19 cellular contexts compared by ENCODE assay signal in the genomic region with DNA sequence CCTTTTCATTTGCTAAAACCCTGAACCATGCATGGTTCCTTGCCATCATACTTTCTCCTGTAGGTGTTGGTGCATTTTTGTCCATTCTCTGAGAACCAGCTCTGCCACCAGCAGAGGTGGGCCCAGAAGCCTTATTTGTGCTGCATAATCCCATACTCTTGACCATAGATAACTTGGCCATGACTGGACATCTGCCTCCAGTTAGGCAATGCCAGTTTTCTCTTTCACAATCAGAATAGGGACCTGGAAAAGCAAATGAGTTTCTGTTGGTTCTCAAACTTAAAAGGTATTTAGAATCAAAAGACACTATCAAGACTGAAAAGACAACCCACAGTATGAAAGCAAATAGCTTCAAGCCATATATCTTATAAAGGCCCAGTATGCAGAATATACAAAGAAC.
DNase-seq lines count a peak whose midpoint lies in the region; ATAC-seq, FAIRE-seq and TF ChIP-seq lines count a peak whose summit lies in the region.
"Had no signal": no experiment of that assay in that cellular context is flagged by ENCODE, and none has a peak within 500 bp of the region (broad histone marks: within the 10 kb centered on the region; RNA-seq: fewer than 3 reads in every experiment).

No MANE protein-coding gene starts in this region.

- H3K4me3 Mint-ChIP-seq in neural crest cell: no peak overlapping the region
- H3K4me3 Mint-ChIP-seq: CD4-positive, alpha-beta memory T cell; H9 had no signal

- TF ChIP-seq EP300 in HepG2 (IDR thresholded peaks at IDR 0.05; ENCODE audit: low read depth in 2 of 2, low read length in 2 of 2): no peak
- no peak for TF ChIP-seq EP300 in HepG2 (CRISPR knock-in tag; IDR thresholded peaks at IDR 0.05; ENCODE audit: borderline replicate concordance)

- H4K20me1 ChIP-seq in IMR-90 (ENCODE audit: insufficient read depth, low read length): no peaks in the 10 kb centered on the region
- no peaks in the 10 kb centered on the region for H4K20me1 ChIP-seq in HepG2 (ENCODE audit: insufficient read depth, low read length)

- H3K4me1 ChIP-seq in IMR-90 (ENCODE audit: control insufficient read depth, insufficient read depth, low read length): peaks cover 7% of the 10 kb centered on the region
- peaks cover 75% of the 10 kb centered on the region for H3K4me1 ChIP-seq in HepG2 (ENCODE audit: insufficient read depth, low read length)

- no peak overlapping the region for H3K4ac ChIP-seq in IMR-90 (ENCODE audit: low read depth, low read length)

- no peak overlapping the region for H3K56ac ChIP-seq in IMR-90 (ENCODE audit: extremely low read depth, insufficient read depth, low read length)

- CTCF ChIA-PET in IMR-90 (lab: Yijun Ruan, JAX) (no interaction called here), HepG2 (lab: Yijun Ruan, JAX; ENCODE audit: low intra/inter-chr PET ratio, low total read pairs) (no interaction called here)

- POLR2A ChIA-PET in IMR-90 (lab: Charles Lee; ENCODE audit: unreplicated experiment) (no interaction called here), HepG2 (lab: Yijun Ruan, JAX) (no interaction called here)

- peak overlapping the region; percentile 69 for H3K27ac Mint-ChIP-seq in neural crest cell (ENCODE audit: unreplicated experiment)
- H3K27ac Mint-ChIP-seq: CD4-positive, alpha-beta memory T cell; H9 had no signal

- no peak overlapping the region for H3K4me3 ChIP-seq in IMR-90 (ENCODE audit: insufficient read depth, low read depth, low read length)
- H3K4me3 ChIP-seq in HepG2 (replicated peaks in 1 of 3; ENCODE audit: insufficient read depth in 1 of 3, low read depth in 2 of 3, low read length in 3 of 3): no peak overlapping the region
- H3K4me3 ChIP-seq: A549 had no signal

- H2BK5ac ChIP-seq in IMR-90 (ENCODE audit: low read depth, low read length, poor library complexity, severe bottlenecking): no peak overlapping the region

- FAIRE-seq in HepG2 (lab: Jason Lieb, UNC): no peak
- FAIRE-seq: A549, GM19239, H1 had no signal

- no peak overlapping the region for H3K27ac ChIP-seq in IMR-90 (ENCODE audit: insufficient read depth, low read length)
- H3K27ac ChIP-seq in HepG2 (ENCODE audit: extremely low read length, insufficient read depth, low read length): no peak overlapping the region
- H3K27ac ChIP-seq: 22Rv1, A549, C4-2B had no signal

- intact Hi-C loops in IMR-90 (cut with micrococcal nuclease): no loop called here
- intact Hi-C loops in HepG2 (cut with micrococcal nuclease; ENCODE audit: unreplicated experiment): no loop called here

- H3K9ac ChIP-seq in IMR-90 (ENCODE audit: low read depth, low read length) (no peak overlapping the region), HepG2 (ENCODE audit: insufficient read depth, low read depth, low read length) (no peak overlapping the region)

- BruUV-seq in IMR-90 (replicated peaks; lab: Mats Ljungman, UMichigan) (no TSS peak), HepG2 (replicated peaks; lab: Mats Ljungman, UMichigan) (no TSS peak)

- no peak overlapping the region for H2BK20ac ChIP-seq in IMR-90 (ENCODE audit: low read depth, low read length)

- DNase-seq in IMR-90 (no peak), fibroblast of peridontal ligament (ENCODE audit: extremely low read depth) (peak; percentile 24), HepG2 (ENCODE audit: low spot score) (no peak), neural crest cell (ENCODE audit: low read depth, low spot score) (no peak), nucleus accumbens (lab: John Stamatoyannopoulos, UW) (no peak), NCI-H2029 treated with DMSO at 0.1 percent for 48 hours (lab: John Stamatoyannopoulos, UW) (no peak)
- no peak for DNase-seq in activated naive CD4-positive, alpha-beta T cell treated with Interleukin-2 at 50 U/mL for 16 hours
- DNase-seq: AML-193; CD4-positive, alpha-beta memory T cell; DMS153; DMS79; GDM1; H9 had no signal

- H2AK5ac ChIP-seq in IMR-90 (ENCODE audit: low read depth, low read length): no peak overlapping the region

- in situ Hi-C loops in IMR-90 (cut with MboI; ENCODE audit: low sequenced_read_pairs) (no loop called here), HepG2 (cut with HindIII; ENCODE audit: extremely low pct_ligation_motif_present, low pct_unique_long_range_greater_than_20kb) (no loop called here)

- no peak overlapping the region for H2AK9ac ChIP-seq in IMR-90 (replicated peaks; ENCODE audit: low read depth, low read length, poor library complexity)

- H4K8ac ChIP-seq in IMR-90 (ENCODE audit: low read depth in 2 of 2, low read length in 2 of 2): no peak overlapping the region

- H4K91ac ChIP-seq in IMR-90 (ENCODE audit: insufficient read depth, low read depth, low read length): no peak overlapping the region

- no peak overlapping the region for H4K5ac ChIP-seq in IMR-90 (ENCODE audit: low read depth, low read length)

- H3K4me1 Mint-ChIP-seq in neural crest cell: peaks cover 15% of the 10 kb centered on the region
- H3K4me1 Mint-ChIP-seq: CD4-positive, alpha-beta memory T cell had no signal

- no peaks in the 10 kb centered on the region for H3K79me2 ChIP-seq in HepG2 (ENCODE audit: insufficient read depth, low read length)

- TF ChIP-seq CTCF in IMR-90 (conservative IDR thresholded peaks at IDR 0.05; ENCODE audit: low read depth, low read length) (no peak), HepG2 (CRISPR knock-in tag; IDR thresholded peaks at IDR 0.05) (no peak), neural crest cell (conservative IDR thresholded peaks at IDR 0.05) (no peak)

- no peaks in the 10 kb centered on the region for H3K79me1 ChIP-seq in IMR-90 (ENCODE audit: low read depth in 1 of 2, low read length in 2 of 2)

- TF ChIP-seq RAD21 in IMR-90 (IDR thresholded peaks at IDR 0.05; ENCODE audit: low read length) (no peak), HepG2 (CRISPR knock-in tag; IDR thresholded peaks at IDR 0.05) (no peak)

- no peaks in the 10 kb centered on the region for H3K36me3 ChIP-seq in IMR-90 (ENCODE audit: control insufficient read depth, insufficient read depth, low read length)
- H3K36me3 ChIP-seq in HepG2 (replicated peaks in 1 of 2; ENCODE audit: control insufficient read depth in 1 of 2, insufficient read depth in 2 of 2, low read length in 2 of 2): no peaks in the 10 kb centered on the region

- H2AFZ ChIP-seq in IMR-90 (replicated peaks; ENCODE audit: low read length, poor library complexity) (no peak overlapping the region), HepG2 (ENCODE audit: low read length) (no peak overlapping the region)

- H3K23ac ChIP-seq in IMR-90 (ENCODE audit: low read depth, low read length): no peak overlapping the region

- H2BK15ac ChIP-seq in IMR-90 (ENCODE audit: low read depth, low read length): no peak overlapping the region

- H3K9me3 ChIP-seq in IMR-90 (ENCODE audit: control insufficient read depth, insufficient read depth, low read length) (no peaks in the 10 kb centered on the region), HepG2 (ENCODE audit: low read length) (no peaks in the 10 kb centered on the region)
- H3K9me3 ChIP-seq: A549 had no signal

- no peak overlapping the region for H3K18ac ChIP-seq in IMR-90 (ENCODE audit: low read depth, low read length)

- peaks cover 8% of the 10 kb centered on the region for H3K36me3 Mint-ChIP-seq in neural crest cell (ENCODE audit: low read depth)
- H3K36me3 Mint-ChIP-seq: CD4-positive, alpha-beta memory T cell had no signal

- no peaks in the 10 kb centered on the region for H3K27me3 Mint-ChIP-seq in neural crest cell (ENCODE audit: low read depth)

- H3K27me3 ChIP-seq in IMR-90 (ENCODE audit: control insufficient read depth, insufficient read depth, low read length): peaks cover 3% of the 10 kb centered on the region; the same call in 1 of the 2 replicates
- peaks cover 0 to 7% of the 10 kb centered on the region in 2 experiments; a peak in 1 of 5 replicates for H3K27me3 ChIP-seq in HepG2 (ENCODE audit: control insufficient read depth in 1 of 2, insufficient read depth in 2 of 2, low read length in 2 of 2)

- peaks cover 17% of the 10 kb centered on the region for H3K9me3 Mint-ChIP-seq in neural crest cell

- H2BK120ac ChIP-seq in IMR-90 (ENCODE audit: low read depth, low read length): no peak overlapping the region

- no peak overlapping the region for H3K14ac ChIP-seq in IMR-90 (replicated peaks; ENCODE audit: low read depth, low read length)

- H3K9me1 ChIP-seq in IMR-90 (ENCODE audit: insufficient read depth, low read length): no peaks in the 10 kb centered on the region

- TF ChIP-seq POLR2A in IMR-90 (IDR thresholded peaks at IDR 0.05; ENCODE audit: low read depth, low read length) (no peak), HepG2 (IDR thresholded peaks at IDR 0.05; ENCODE audit: insufficient read depth in 1 of 2, low read depth in 2 of 2, low read length in 2 of 2) (no peak)

- H3K4me2 ChIP-seq in IMR-90 (ENCODE audit: low read depth, low read length): no peak overlapping the region
- H3K4me2 ChIP-seq in HepG2 (ENCODE audit: low read depth, low read length): no peak overlapping the region
- H3K4me2 ChIP-seq: A549 had no signal

- no peak for ATAC-seq in IMR-90 (ENCODE audit: low read depth)
- no peak for ATAC-seq in HepG2
- ATAC-seq in HG03565 (IDR thresholded peaks at IDR 0.05; ENCODE audit: unreplicated experiment): no peak
- ATAC-seq: A549 had no signal

- dilution Hi-C loops in IMR-90 (cut with HindIII; ENCODE audit: low sequenced_read_pairs, unreplicated experiment): no loop called here

TF ChIP-seq in IMR-90, 13 proteins besides CTCF, POLR2A, EP300 and RAD21:
- peak; percentile 30; the same call in 1 of the 2 replicates for TF ChIP-seq CEBPB (IDR thresholded peaks at IDR 0.05; ENCODE audit: low read depth, low read length)
- TF ChIP-seq NFE2L2 (IDR thresholded peaks at IDR 0.05; ENCODE audit: low read depth, low read length): no peak

TF ChIP-seq in HepG2, 621 proteins besides CTCF, POLR2A, EP300 and RAD21 (continues in another document):
- TF ChIP-seq ZFP90 (CRISPR knock-in tag; IDR thresholded peaks at IDR 0.05; ENCODE audit: borderline replicate concordance) (no peak), HDAC1 (CRISPR knock-in tag; IDR thresholded peaks at IDR 0.05) (no peak)
